In genomic region chr3:354433-354832, GRCh38 we compare ENCODE assay signal across 8 cellular contexts.
A peak's percentile ranks its signal among the peaks of the same experiment; 100 is the strongest.
DNase-seq lines count a peak whose midpoint lies in the region; ATAC-seq and TF ChIP-seq lines count a peak whose summit lies in the region.

No MANE protein-coding gene starts in this region.

- DNase-seq in CD1c-positive myeloid dendritic cell (ENCODE audit: extremely low spot score), result peak; percentile 43
- peak; percentile 11 for DNase-seq in NCI-H146 treated with DMSO at 0.1 percent for 48 hours (lab: John Stamatoyannopoulos, UW; ENCODE audit: unreplicated experiment)
- peak; percentile 45 for DNase-seq in WERI-Rb-1
- peak; percentile 21 for DNase-seq in glomerular visceral epithelial cell (ENCODE audit: extremely low spot score)
- no peak for DNase-seq in retinal pigment epithelial cell (ENCODE audit: low read depth)
- DNase-seq in T-helper 9 cell, result no peak

- H3K27me3 ChIP-seq in WERI-Rb-1 (ENCODE audit: insufficient read depth, low read depth, severe bottlenecking), result no peaks in the 10 kb centered on the region

- H3K4me3 ChIP-seq in WERI-Rb-1 (ENCODE audit: low read depth, low read length), result no peak overlapping the region
- no peak overlapping the region for H3K4me3 ChIP-seq in retinal pigment epithelial cell (ENCODE audit: low read length)

- no peaks in the 10 kb centered on the region for H3K9me3 ChIP-seq in WERI-Rb-1 (ENCODE audit: severe bottlenecking)

- TF ChIP-seq CTCF in WERI-Rb-1 (IDR thresholded peaks at IDR 0.05; ENCODE audit: low read depth, low read length), result peak; percentile 69
- TF ChIP-seq CTCF in retinal pigment epithelial cell (conservative IDR thresholded peaks at IDR 0.05; ENCODE audit: low read depth, low read length), result peak; percentile 82

- no peak overlapping the region for H3K27ac ChIP-seq in WERI-Rb-1

- H3K36me3 ChIP-seq in WERI-Rb-1, result no peaks in the 10 kb centered on the region

- ATAC-seq in GM18499 (IDR thresholded peaks at IDR 0.05; ENCODE audit: insufficient read depth, unreplicated experiment) (peak; percentile 66), HG02798 (IDR thresholded peaks at IDR 0.05; ENCODE audit: poor library complexity, unreplicated experiment) (peak; percentile 70)

Comparison
In these comparisons a context has a peak if more than half of its experiments do, and no peak if none do; other contexts are left out.
1. DNase-seq: peak in CD1c-positive myeloid dendritic cell (single experiment), NCI-H146 treated with DMSO at 0.1 percent for 48 hours (single experiment), WERI-Rb-1 (single experiment) and glomerular visceral epithelial cell (single experiment); none in retinal pigment epithelial cell (single experiment) and T-helper 9 cell (single experiment).